Comparison of ENCODE assay signal across 22 cellular contexts in the genomic region with DNA sequence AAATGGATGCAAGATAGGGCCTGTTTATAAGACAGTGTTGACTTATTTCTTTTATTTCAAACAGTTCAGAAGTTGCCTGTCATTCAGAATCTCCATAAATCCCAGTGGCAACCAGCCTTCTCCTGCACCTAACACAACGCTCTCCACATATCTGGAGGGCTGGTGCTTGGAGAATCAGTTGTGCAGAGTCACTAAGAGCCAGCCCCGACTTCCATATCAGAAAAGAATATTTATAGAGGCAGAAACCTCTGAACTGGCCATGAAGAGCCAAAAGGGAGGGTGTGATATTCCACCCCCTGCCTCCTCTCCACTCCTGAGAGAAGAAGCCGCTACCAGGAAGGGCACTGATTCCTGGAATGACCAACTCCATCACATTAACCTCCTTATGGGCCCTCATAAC. TPM values are rescaled to one million over a fixed set of nuclear protein-coding genes. Genes with fewer than 3 reads are reported as not detected.
DNase-seq lines count a peak whose midpoint lies in the region; ATAC-seq lines count a peak whose summit lies in the region.
"Had no signal": no experiment of that assay in that cellular context is flagged by ENCODE, and none has a peak within 500 bp of the region (broad histone marks: within the 10 kb centered on the region; RNA-seq: fewer than 3 reads in every experiment).

No MANE protein-coding gene starts in this region.

- no peak overlapping the region for H3K4ac ChIP-seq in trophoblast cell (ENCODE audit: low read depth, low read length)

- H3K27ac ChIP-seq in BLaER1 treated with 17β-estradiol and CSF1 and Interleukin-3, amounts not matched to agents 10 nM and 100 nM, result peak overlapping the region in 3 of 11 experiments; percentile 2 to 48 (median 43); a peak in 3 of 22 replicates
- H3K27ac ChIP-seq in trophoblast cell (ENCODE audit: low read depth, low read length), result no peak overlapping the region
- H3K27ac ChIP-seq: A549, C4-2B, GM23248 had no signal

- no CpG with 5 or more reads among the region's 3 CpGs for WGBS in trophoblast cell (ENCODE audit: extremely low coverage, insufficient coverage, insufficient read length)

- no peak overlapping the region for H3K14ac ChIP-seq in trophoblast cell (ENCODE audit: low read length)

- H4K12ac ChIP-seq in trophoblast cell (ENCODE audit: low read depth, low read length), result no peak overlapping the region

- no peak overlapping the region for H4K91ac ChIP-seq in trophoblast cell (ENCODE audit: low read depth, low read length)

- no peak overlapping the region for H2AFZ ChIP-seq in trophoblast cell (ENCODE audit: insufficient read depth, low read length, poor library complexity)
- H2AFZ ChIP-seq: GM23248 had no signal

- no peak overlapping the region for H3K4me3 ChIP-seq in BLaER1 treated with 17β-estradiol and CSF1 and Interleukin-3, amounts not matched to agents 10 nM and 100 nM
- H3K4me3 ChIP-seq in trophoblast cell (ENCODE audit: low read depth, low read length), result no peak overlapping the region
- H3K4me3 ChIP-seq: A549, GM12878, GM23248 had no signal

- no peak overlapping the region for H3K23ac ChIP-seq in trophoblast cell (ENCODE audit: low read length)

- H4K8ac ChIP-seq in trophoblast cell (ENCODE audit: low read depth, low read length), result no peak overlapping the region

- peaks cover 0 to 5% (median 4%) of the 10 kb centered on the region in 11 experiments; a peak in 12 of 22 replicates for H3K27me3 ChIP-seq in BLaER1 treated with 17β-estradiol and CSF1 and Interleukin-3, amounts not matched to agents 10 nM and 100 nM
- no peaks in the 10 kb centered on the region for H3K27me3 ChIP-seq in trophoblast cell (ENCODE audit: insufficient read depth, low read length)
- H3K27me3 ChIP-seq: BE2C had no signal

- H3K79me2 ChIP-seq in trophoblast cell (ENCODE audit: control insufficient read depth, insufficient read depth, low read length, poor library complexity), result peaks cover 1% of the 10 kb centered on the region

- H2BK12ac ChIP-seq in trophoblast cell (ENCODE audit: low read length), result peak overlapping the region; percentile 56

- intact Hi-C loops in Right ventricle myocardium superior (cut with DNase I), result no loop called here
- intact Hi-C loops in left cardiac atrium (cut with DNase I), result no loop called here

- H2BK120ac ChIP-seq in trophoblast cell (ENCODE audit: insufficient read depth, low read length, poor library complexity), result no peak overlapping the region

- no peaks in the 10 kb centered on the region for H3K36me3 ChIP-seq in BLaER1 treated with 17β-estradiol and CSF1 and Interleukin-3, amounts not matched to agents 10 nM and 100 nM
- peaks cover 0 to 2% of the 10 kb centered on the region in 2 experiments for H3K36me3 ChIP-seq in trophoblast cell (ENCODE audit: control insufficient read depth in 1 of 2, insufficient read depth in 2 of 2, low read length in 2 of 2)
- H3K36me3 ChIP-seq: BE2C had no signal

- no peak overlapping the region for H2BK5ac ChIP-seq in trophoblast cell (ENCODE audit: low read depth, low read length, poor library complexity)

- peak overlapping the region in 8 of 11 experiments; percentile 23 to 51 (median 34); a peak in 15 of 22 replicates for H3K4me2 ChIP-seq in BLaER1 treated with 17β-estradiol and CSF1 and Interleukin-3, amounts not matched to agents 10 nM and 100 nM
- H3K4me2 ChIP-seq in trophoblast cell (ENCODE audit: low read length), result no peak overlapping the region
- H3K4me2 ChIP-seq: A549 had no signal

- no peaks in the 10 kb centered on the region for H4K20me1 ChIP-seq in BLaER1 treated with 17β-estradiol and CSF1 and Interleukin-3, amounts not matched to agents 10 nM and 100 nM

- no peak for DNase-seq in Right ventricle myocardium superior
- DNase-seq in left cardiac atrium, result no peak
- DNase-seq in trophoblast cell, result no peak
- no peak for DNase-seq in stimulated activated naive CD4-positive, alpha-beta T cell (lab: John Stamatoyannopoulos, UW)
- DNase-seq in NAMALWA (ENCODE audit: low spot score), result no peak
- DNase-seq: 8988T; ACHN; AML-193; BE2C; Caco-2; CD4-positive, CD25-positive, alpha-beta regulatory T cell; CD8-positive, alpha-beta T cell; DMS79; EL; GDM1; GM23248; H9 had no signal

- no peak overlapping the region for H3K9ac ChIP-seq in BLaER1 treated with 17β-estradiol and CSF1 and Interleukin-3, amounts not matched to agents 10 nM and 100 nM
- no peak overlapping the region for H3K9ac ChIP-seq in trophoblast cell (ENCODE audit: low read length)
- H3K9ac ChIP-seq: GM23248 had no signal

- peaks cover 11% of the 10 kb centered on the region for H3K79me1 ChIP-seq in trophoblast cell (ENCODE audit: low read length)

- peaks cover 8 to 15% (median 13%) of the 10 kb centered on the region in 11 experiments; a peak in 18 of 22 replicates for H3K9me3 ChIP-seq in BLaER1 treated with 17β-estradiol and CSF1 and Interleukin-3, amounts not matched to agents 10 nM and 100 nM (replicated peaks in 1 of 11)
- H3K9me3 ChIP-seq in trophoblast cell (ENCODE audit: insufficient read depth, low read depth, low read length), result peaks cover 4% of the 10 kb centered on the region
- H3K9me3 ChIP-seq: BE2C, Caco-2 had no signal

- H3K4me1 ChIP-seq in BLaER1 treated with 17β-estradiol and CSF1 and Interleukin-3, amounts not matched to agents 10 nM and 100 nM, result peaks cover 0 to 27% (median 18%) of the 10 kb centered on the region in 10 experiments; a peak in 12 of 20 replicates
- H3K4me1 ChIP-seq in trophoblast cell (ENCODE audit: control insufficient read depth in 1 of 2, insufficient read depth in 2 of 2, low read length in 2 of 2), result peaks cover 9% of the 10 kb centered on the region in 2 experiments
- H3K4me1 ChIP-seq: A549, BE2C, Caco-2 had no signal

- no peak overlapping the region for H3K18ac ChIP-seq in trophoblast cell (ENCODE audit: low read length)

- ATAC-seq in Right ventricle myocardium superior (ENCODE audit: poor library complexity), result peak; percentile 50
- no peak for ATAC-seq in left cardiac atrium
- ATAC-seq: A549; CD8-positive, alpha-beta T cell; GM12878; HCT116 had no signal

- H2AK5ac ChIP-seq in trophoblast cell (ENCODE audit: low read length), result no peak overlapping the region

RNA-seq across cellular contexts. Expression of a gene that starts 34.0 kb away (rescaled TPM):
- total RNA-seq in Right ventricle myocardium superior (7.4 TPM), left cardiac atrium (10 to 100 TPM in 1 of 2 donors, 1 to 10 TPM in 1; 7.9 to 12.0 TPM)
- polyA plus RNA-seq in trophoblast cell (2013), result 7.4 and 7.8 TPM in 2 replicates
- polyA plus RNA-seq: CD4-positive, CD25-positive, alpha-beta regulatory T cell had no signal

RNA-seq across cellular contexts. Expression of a gene that starts 42.3 kb away (rescaled TPM):
- total RNA-seq in Right ventricle myocardium superior (not detected), left cardiac atrium (not detected)
- polyA plus RNA-seq in trophoblast cell (2013), result 0.03 and 0.06 TPM in 2 replicates
- total RNA-seq: Caco-2; CD4-positive, CD25-positive, alpha-beta regulatory T cell; CD8-positive, alpha-beta T cell; GM12878; GM23248; H9 had no signal
- polyA plus RNA-seq: CD4-positive, CD25-positive, alpha-beta regulatory T cell; GM12878; GM23248 had no signal
